Comparison of ENCODE assay signal across 15 cellular contexts in the genomic region with DNA sequence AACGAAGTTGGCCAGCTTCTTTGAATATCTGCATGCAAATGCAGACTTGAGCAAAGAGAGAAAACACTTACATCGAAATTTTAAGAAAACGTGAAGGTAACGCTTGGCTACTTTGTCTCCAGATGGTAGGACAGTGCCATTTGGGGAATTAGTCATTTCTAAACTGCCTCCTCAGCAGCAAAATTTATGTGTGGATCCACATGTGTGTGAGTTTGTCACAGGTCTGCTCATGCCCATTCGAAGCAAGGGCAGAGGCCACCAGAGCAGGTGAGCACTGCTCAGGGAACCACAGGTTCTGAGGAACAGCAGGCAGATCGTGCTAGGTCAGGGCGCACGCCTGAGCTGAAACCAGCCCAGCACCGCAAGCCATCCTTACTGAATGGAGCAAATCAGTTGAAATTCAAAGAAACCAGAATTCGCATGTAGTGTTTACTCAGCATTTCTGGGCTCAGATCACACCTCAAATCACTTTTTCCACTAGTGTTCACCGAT.
A peak's percentile ranks its signal among the peaks of the same experiment; 100 is the strongest.
DNase-seq lines count a peak whose midpoint lies in the region; ATAC-seq, FAIRE-seq and TF ChIP-seq lines count a peak whose summit lies in the region.
"Had no signal": no experiment of that assay in that cellular context is flagged by ENCODE, and none has a peak within 500 bp of the region (broad histone marks: within the 10 kb centered on the region; RNA-seq: fewer than 3 reads in every experiment).

No MANE protein-coding gene starts in this region.

- H3K4me1 ChIP-seq in CD8-positive, alpha-beta memory T cell (ENCODE audit: insufficient read depth, low read length), result no peaks in the 10 kb centered on the region
- H3K4me1 ChIP-seq in upper lobe of left lung, result peaks cover 0 to 11% (median 1%) of the 10 kb centered on the region in 4 donors

- CTCF ChIA-PET in CD8-positive, alpha-beta memory T cell (lab: Charles Lee), result no interaction called here

- no peak for TF ChIP-seq EP300 in upper lobe of left lung (IDR thresholded peaks at IDR 0.05)

- no peak overlapping the region for H3K4me3 Mint-ChIP-seq in CD8-positive, alpha-beta memory T cell
- peak overlapping the region; percentile 64 for H3K4me3 Mint-ChIP-seq in activated T-helper 17 cell treated with anti-CD3 and anti-CD28 coated beads, Interleukin-2, amount 50 U/mL, for 72 hours

- POLR2A ChIA-PET in CD8-positive, alpha-beta memory T cell (lab: Charles Lee), result no interaction called here

- H3K9me3 ChIP-seq in CD8-positive, alpha-beta memory T cell (ENCODE audit: low read length), result no peaks in the 10 kb centered on the region
- no peaks in the 10 kb centered on the region for H3K9me3 ChIP-seq in upper lobe of left lung
- H3K9me3 ChIP-seq: BLaER1 had no signal

- H3K36me3 ChIP-seq in CD8-positive, alpha-beta memory T cell (ENCODE audit: insufficient read depth, low read length), result no peaks in the 10 kb centered on the region
- peaks cover 7 to 46% (median 20%) of the 10 kb centered on the region in 4 donors for H3K36me3 ChIP-seq in upper lobe of left lung

- no peaks in the 10 kb centered on the region for H3K27me3 Mint-ChIP-seq in CD8-positive, alpha-beta memory T cell
- no peaks in the 10 kb centered on the region for H3K27me3 Mint-ChIP-seq in activated T-helper 17 cell treated with anti-CD3 and anti-CD28 coated beads, Interleukin-2, amount 50 U/mL, for 72 hours

- TF ChIP-seq CTCF in upper lobe of left lung (IDR thresholded peaks at IDR 0.05), result no peak

- DNase-seq in CD8-positive, alpha-beta memory T cell, result no peak
- DNase-seq in GM19239 (ENCODE audit: insufficient read length, low spot score) (peak; percentile 61), upper lobe of left lung (no peak), COLO668 (lab: John Stamatoyannopoulos, UW; ENCODE audit: unreplicated experiment) (no peak), HTR-8/SVneo (ENCODE audit: insufficient read length, low spot score) (no peak)
- no peak for DNase-seq in NK-92 treated with Interleukin-12 subunit alpha and Interleukin-12 subunit beta, amount 100 ng/mL, for 24 hours (lab: John Stamatoyannopoulos, UW)
- DNase-seq: H7, islet precursor cell, NCI-H2171 had no signal

- no peaks in the 10 kb centered on the region for H3K9me3 Mint-ChIP-seq in CD8-positive, alpha-beta memory T cell
- H3K9me3 Mint-ChIP-seq in activated T-helper 17 cell treated with anti-CD3 and anti-CD28 coated beads, Interleukin-2, amount 50 U/mL, for 72 hours, result no peaks in the 10 kb centered on the region

- FAIRE-seq in GM19239 (lab: Jason Lieb, UNC) (no peak), HTR-8/SVneo (lab: Jason Lieb, UNC) (no peak)
- FAIRE-seq: TTC549, urothelium cell line had no signal

- peaks cover 4 to 42% (median 23%) of the 10 kb centered on the region in 3 donors for H3K36me3 Mint-ChIP-seq in CD8-positive, alpha-beta memory T cell
- peaks cover 57% of the 10 kb centered on the region for H3K36me3 Mint-ChIP-seq in activated T-helper 17 cell treated with anti-CD3 and anti-CD28 coated beads, Interleukin-2, amount 50 U/mL, for 72 hours (ENCODE audit: low read depth)

- no peak for TF ChIP-seq POLR2A in upper lobe of left lung (IDR thresholded peaks at IDR 0.05)

- no peak overlapping the region for H3K27ac ChIP-seq in CD8-positive, alpha-beta memory T cell (ENCODE audit: low read depth, low read length)
- H3K27ac ChIP-seq in upper lobe of left lung, result no peak overlapping the region

- no peaks in the 10 kb centered on the region for H3K27me3 ChIP-seq in CD8-positive, alpha-beta memory T cell (ENCODE audit: insufficient read depth, low read length, poor library complexity, severe bottlenecking)
- no peaks in the 10 kb centered on the region for H3K27me3 ChIP-seq in upper lobe of left lung
- H3K27me3 ChIP-seq: BLaER1 had no signal

- H3K27ac Mint-ChIP-seq in CD8-positive, alpha-beta memory T cell, result peak overlapping the region in 5 of 8 donors; percentile 23 to 88 (median 67)
- peak overlapping the region; percentile 87 for H3K27ac Mint-ChIP-seq in activated T-helper 17 cell treated with anti-CD3 and anti-CD28 coated beads, Interleukin-2, amount 50 U/mL, for 72 hours

- peak; percentile 54 for ATAC-seq in HG03108 (IDR thresholded peaks at IDR 0.05; ENCODE audit: unreplicated experiment)
- ATAC-seq in activated T-helper 17 cell treated with anti-CD3 and anti-CD28 coated beads, Interleukin-2, amount 50 U/mL, for 72 hours (replicated peaks), result peak; percentile 88
- ATAC-seq in upper lobe of left lung (ENCODE audit: low FRiP score in 2 of 2), result no peak
- ATAC-seq: sciatic nerve had no signal

- 82 to 88% methylated on average over 6 to 11 of the region's 11 CpGs for WGBS in upper lobe of left lung, 2 donors

- H3K4me3 ChIP-seq in CD8-positive, alpha-beta memory T cell (ENCODE audit: low read length), result no peak overlapping the region
- H3K4me3 ChIP-seq in upper lobe of left lung, result no peak overlapping the region
- H3K4me3 ChIP-seq: BLaER1 had no signal

- peaks cover 10 to 18% (median 11%) of the 10 kb centered on the region in 3 donors for H3K4me1 Mint-ChIP-seq in CD8-positive, alpha-beta memory T cell
- H3K4me1 Mint-ChIP-seq in activated T-helper 17 cell treated with anti-CD3 and anti-CD28 coated beads, Interleukin-2, amount 50 U/mL, for 72 hours, result peaks cover 43% of the 10 kb centered on the region

Comparison
In these comparisons a context has a peak if more than half of its experiments do, and no peak if none do; other contexts are left out.
1. ATAC-seq: peak in HG03108 (single experiment) and activated T-helper 17 cell treated with anti-CD3 and anti-CD28 coated beads, Interleukin-2, amount 50 U/mL, for 72 hours (single experiment); none in upper lobe of left lung (0 of 2).